In the genomic region with DNA sequence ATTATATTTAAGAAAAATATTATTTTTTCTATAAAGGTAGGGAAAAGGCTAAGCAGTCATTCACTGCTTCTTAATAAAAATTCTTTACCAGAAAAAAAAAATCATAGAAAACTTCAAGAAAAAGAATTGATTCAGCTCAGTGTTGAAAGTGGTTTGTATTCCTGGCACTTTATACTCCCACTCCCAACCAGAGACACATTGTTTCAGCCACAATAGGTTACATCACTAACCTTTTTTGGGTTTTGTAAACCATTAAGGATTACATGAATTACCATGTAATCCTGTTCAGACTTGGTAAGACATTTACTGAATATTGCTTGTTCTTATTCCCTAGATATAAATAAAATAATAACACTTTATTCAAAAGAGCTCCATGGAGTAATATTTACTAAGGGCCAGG, we compare ENCODE assay signal across 23 cellular contexts. TPM values are rescaled to one million over a fixed set of nuclear protein-coding genes. Genes with fewer than 3 reads are reported as not detected.
DNase-seq lines count a peak whose midpoint lies in the region; ATAC-seq and TF ChIP-seq lines count a peak whose summit lies in the region.
"Had no signal": no experiment of that assay in that cellular context is flagged by ENCODE, and none has a peak within 500 bp of the region (broad histone marks: within the 10 kb centered on the region; RNA-seq: fewer than 3 reads in every experiment).

No MANE protein-coding gene starts in this region.

- no peak overlapping the region for H3K27ac Mint-ChIP-seq in activated CD4-positive, alpha-beta T cell treated with anti-CD3 and anti-CD28 coated beads for 36 hours
- H3K27ac Mint-ChIP-seq: CD8-positive, alpha-beta T cell had no signal

- H3K4me3 ChIP-seq in NB4 (ENCODE audit: low read depth, low read length), result no peak overlapping the region
- H3K4me3 ChIP-seq in H7 (ENCODE audit: insufficient read depth, low read depth, low read length), result no peak overlapping the region
- H3K4me3 ChIP-seq: HAP-1, SJSA1 had no signal

- H3K9me3 Mint-ChIP-seq in activated CD4-positive, alpha-beta T cell treated with anti-CD3 and anti-CD28 coated beads for 36 hours (ENCODE audit: low read depth), result no peaks in the 10 kb centered on the region
- H3K9me3 Mint-ChIP-seq: CD8-positive, alpha-beta T cell had no signal

- peak; percentile 47 for ATAC-seq in activated CD4-positive, alpha-beta T cell treated with anti-CD3 and anti-CD28 coated beads for 36 hours
- peak; percentile 55 for ATAC-seq in stimulated activated naive CD8-positive, alpha-beta T cell treated with anti-CD3 and anti-CD28 coated beads, Interleukin-15, Interleukin-2, amounts not matched to agents 100 U/mL and 50 U/mL, for 24 hours
- ATAC-seq in HG02798 (IDR thresholded peaks at IDR 0.05; ENCODE audit: poor library complexity, unreplicated experiment), result no peak
- ATAC-seq: CD8-positive, alpha-beta T cell; Right ventricle myocardium inferior had no signal

- CTCF ChIA-PET in activated CD4-positive, alpha-beta T cell treated with anti-CD3 and anti-CD28 coated beads for 36 hours (lab: Charles Lee), result no interaction called here

- no peaks in the 10 kb centered on the region for H3K27me3 Mint-ChIP-seq in activated CD4-positive, alpha-beta T cell treated with anti-CD3 and anti-CD28 coated beads for 36 hours

- no peak for DNase-seq in activated CD4-positive, alpha-beta T cell treated with anti-CD3 and anti-CD28 coated beads for 36 hours
- DNase-seq in activated CD4-positive, alpha-beta T cell treated with anti-CD3 and anti-CD28 coated beads for 4 hours, result no peak
- DNase-seq in NB4 (ENCODE audit: low read depth) (peak; percentile 26), iris pigment epithelial cell (ENCODE audit: low read depth) (peak; percentile 42), H7 (no peak), AG08395 (ENCODE audit: low spot score) (no peak)
- no peak for DNase-seq in stimulated activated naive CD8-positive, alpha-beta T cell treated with anti-CD3 and anti-CD28 coated beads, Interleukin-15, Interleukin-2, amounts not matched to agents 100 U/mL and 50 U/mL, for 24 hours
- DNase-seq: 8988T; AML-193; C1 segment of cervical spinal cord; Calu3; CD8-positive, alpha-beta T cell; DMS153; GDM1; KG1; NCI-H1417 treated with DMSO at 0.1 percent for 48 hours; NCI-H187; NCI-H446; NCI-H526 had no signal

- H3K4me1 Mint-ChIP-seq in activated CD4-positive, alpha-beta T cell treated with anti-CD3 and anti-CD28 coated beads for 36 hours, result peaks cover 14% of the 10 kb centered on the region

- TF ChIP-seq POLR2A in NB4 (IDR thresholded peaks at IDR 0.05; ENCODE audit: extremely low read depth, insufficient read length), result no peak

- H3K36me3 ChIP-seq in H7 (replicated peaks; ENCODE audit: control insufficient read depth, insufficient read depth, low read length), result no peaks in the 10 kb centered on the region

- POLR2A ChIA-PET in activated CD4-positive, alpha-beta T cell treated with anti-CD3 and anti-CD28 coated beads for 36 hours (lab: Charles Lee), result no interaction called here

- no peaks in the 10 kb centered on the region for H3K27me3 ChIP-seq in H7 (ENCODE audit: control insufficient read depth, insufficient read depth, low read length)
- H3K27me3 ChIP-seq: SJSA1 had no signal

- TF ChIP-seq CTCF in NB4 (IDR thresholded peaks at IDR 0.05; ENCODE audit: low read depth, low read length), result no peak

- peaks cover 18% of the 10 kb centered on the region for H3K36me3 Mint-ChIP-seq in activated CD4-positive, alpha-beta T cell treated with anti-CD3 and anti-CD28 coated beads for 36 hours (ENCODE audit: low read depth)

- intact Hi-C loops in activated CD4-positive, alpha-beta T cell treated with anti-CD3 and anti-CD28 coated beads for 36 hours (cut with DNase I, micrococcal nuclease), result no loop called here

- H3K4me3 Mint-ChIP-seq in activated CD4-positive, alpha-beta T cell treated with anti-CD3 and anti-CD28 coated beads for 36 hours, result no peak overlapping the region
- H3K4me3 Mint-ChIP-seq: CD8-positive, alpha-beta T cell had no signal

RNA-seq across cellular contexts. Expression of a gene that starts 46.6 kb away (rescaled TPM):
- total RNA-seq in activated CD4-positive, alpha-beta T cell treated with anti-CD3 and anti-CD28 coated beads for 36 hours, result 1 to 10 TPM; 8.3 TPM
- total RNA-seq in H7 (2014; rRNA removed; shearing (Covaris generic)), result 23.7 and 26.2 TPM in 2 replicates

Comparison
In these comparisons a context has a peak if more than half of its experiments do, and no peak if none do; other contexts are left out.
1. DNase-seq: peak in NB4 (single experiment) and iris pigment epithelial cell (single experiment); none in activated CD4-positive, alpha-beta T cell treated with anti-CD3 and anti-CD28 coated beads for 36 hours (single experiment), activated CD4-positive, alpha-beta T cell treated with anti-CD3 and anti-CD28 coated beads for 4 hours (0 of 2), stimulated activated naive CD8-positive, alpha-beta T cell treated with anti-CD3 and anti-CD28 coated beads, Interleukin-15, Interleukin-2, amounts not matched to agents 100 U/mL and 50 U/mL, for 24 hours (single experiment), H7 (single experiment) and AG08395 (single experiment).